ENCODE assay signal across 18 cellular contexts in the genomic region with DNA sequence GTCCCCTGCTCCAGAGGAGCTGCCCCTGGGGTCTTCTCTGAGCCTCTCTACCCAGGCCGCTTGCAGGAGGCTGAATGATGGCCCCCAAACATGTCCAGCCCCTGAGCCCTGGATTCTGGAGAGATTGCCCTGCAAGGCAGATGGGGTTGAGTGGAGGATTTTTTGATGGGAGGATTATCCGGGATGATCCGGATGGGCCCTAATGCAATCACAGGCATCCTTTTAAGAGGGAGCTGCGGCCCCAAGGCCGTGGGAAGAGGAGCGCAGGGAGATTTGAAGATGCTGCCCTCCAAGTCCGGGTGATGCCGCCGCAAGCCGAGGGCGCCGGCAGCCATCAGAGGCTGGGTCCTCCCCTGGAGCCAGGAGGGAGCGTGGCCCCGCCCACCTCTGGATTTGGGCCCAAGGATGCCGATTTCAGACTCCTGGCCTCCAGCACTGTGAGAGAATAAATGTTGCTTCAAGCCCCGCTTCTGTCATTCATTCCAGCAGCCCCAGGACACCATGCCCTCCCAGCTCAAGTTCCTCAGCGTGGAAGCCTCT.
"Had no signal": no experiment of that assay in that cellular context is flagged by ENCODE, and none has a peak within 500 bp of the region (broad histone marks: within the 10 kb centered on the region; RNA-seq: fewer than 3 reads in every experiment).

No MANE protein-coding gene starts in this region.

- DNase-seq: activated T-cell treated with anti-CD3 and anti-CD28 coated beads, Interleukin-2, amount 50 U/mL, for 1 hour; central memory CD4-positive, alpha-beta T cell; hippocampal formation; left ventricle myocardium inferior; naive thymus-derived CD8-positive, alpha-beta T cell; spleen; stimulated activated CD4-positive, alpha-beta T cell treated with anti-CD3 and anti-CD28 coated beads, Interleukin-4, amount 100 ng/mL, for 1 hour; stimulated activated naive CD8-positive, alpha-beta T cell treated with anti-CD3 and anti-CD28 coated beads, Interleukin-15, Interleukin-2, amounts not matched to agents 100 U/mL and 50 U/mL, for 24 hours; T-helper 9 cell had no signal

- H3K4me3 ChIP-seq: ascending aorta, esophagus muscularis mucosa, gastrocnemius medialis, left ventricle myocardium inferior, ovary, prostate gland, spleen, upper lobe of left lung had no signal

- H3K27me3 ChIP-seq: ascending aorta, gastrocnemius medialis, ovary, upper lobe of left lung had no signal

- ATAC-seq: activated naive CD4-positive, alpha-beta T cell treated with anti-CD3 and anti-CD28 coated beads, Interleukin-2, amount 50 U/mL, for 72 hours; naive thymus-derived CD8-positive, alpha-beta T cell; stimulated activated naive CD8-positive, alpha-beta T cell treated with anti-CD3 and anti-CD28 coated beads, Interleukin-15, Interleukin-2, amounts not matched to agents 100 U/mL and 50 U/mL, for 24 hours; WTC11 had no signal

- H3K36me3 ChIP-seq: ascending aorta, esophagus muscularis mucosa, gastrocnemius medialis, left ventricle myocardium inferior, neutrophil, ovary, prostate gland, spleen, upper lobe of left lung had no signal

- H3K27ac ChIP-seq: ascending aorta, esophagus muscularis mucosa, gastrocnemius medialis, left ventricle myocardium inferior, neutrophil, ovary, prostate gland, spleen had no signal

- H3K9me3 ChIP-seq: ascending aorta, gastrocnemius medialis, neutrophil, ovary, prostate gland had no signal

- H3K4me1 ChIP-seq: prostate gland, spleen had no signal
